In genomic region chr4:155419266-155419665, GRCh38 we compare ENCODE assay signal across 27 cellular contexts. TPM values are rescaled to one million over a fixed set of nuclear protein-coding genes. Genes with fewer than 3 reads are reported as not detected.
DNase-seq lines count a peak whose midpoint lies in the region; ATAC-seq and TF ChIP-seq lines count a peak whose summit lies in the region.
"Had no signal": no experiment of that assay in that cellular context is flagged by ENCODE, and none has a peak within 500 bp of the region (broad histone marks: within the 10 kb centered on the region; RNA-seq: fewer than 3 reads in every experiment).

No MANE protein-coding gene starts in this region.

- TF ChIP-seq POLR2A in prostate gland (IDR thresholded peaks at IDR 0.05): no peak

- TF ChIP-seq CTCF in PC-3 (conservative IDR thresholded peaks at IDR 0.05; ENCODE audit: low read depth, low read length) (no peak), prostate gland (IDR thresholded peaks at IDR 0.05) (no peak)

- no peak overlapping the region for H3K4me3 ChIP-seq in PC-3 (ENCODE audit: low read length)
- H3K4me3 ChIP-seq in prostate gland: no peak overlapping the region
- H3K4me3 ChIP-seq: esophagus squamous epithelium, hepatocyte, left ventricle myocardium inferior, sigmoid colon, uterus had no signal

- DNase-seq in COLO829 (ENCODE audit: low spot score) (peak; percentile 80), PC-3 (peak; percentile 7), epithelial cell of prostate (ENCODE audit: low read depth, low spot score) (no peak), kidney glomerular epithelial cell (lab: John Stamatoyannopoulos, UW) (peak; percentile 37), prostate gland (ENCODE audit: low spot score) (no peak)
- DNase-seq in activated CD4-positive, alpha-beta T cell treated with anti-CD3 and anti-CD28 coated beads for 1 hour: no peak
- DNase-seq in stimulated activated naive B cell treated with anti-CD40 and anti-IgM and Interleukin-4, amounts not matched to agents 10 μg/mL and 1 μg/mL and 100 μg/mL, for 72 hours: no peak
- DNase-seq in activated T-cell treated with anti-CD3 and anti-CD28 coated beads, Interleukin-2, amount 50 U/mL, for 24 hours: no peak
- DNase-seq: activated CD4-positive, alpha-beta T cell treated with anti-CD3 and anti-CD28 coated beads, Interleukin-2, amount 10 ng/mL, durations not matched to agents 24 days and 14 days; CD4-positive, alpha-beta memory T cell; effector CD8-positive, alpha-beta T cell; esophagus squamous epithelium; GF-D8; H9; immature natural killer cell; KBM-7; left ventricle myocardium inferior; NCI-H1694 treated with DMSO at 0.1 percent for 48 hours; NCI-H2171 treated with DMSO at 0.1 percent for 48 hours; NCI-H69; SIG-M5; sigmoid colon; uterus had no signal

- ATAC-seq in PC-3: no peak
- no peak for ATAC-seq in stimulated activated naive B cell treated with anti-CD40 and anti-IgM and Interleukin-4, amounts not matched to agents 10 μg/mL and 1 μg/mL and 100 μg/mL, for 72 hours (replicated peaks)

- WGBS in prostate gland: 97% methylated on average over 4 of the region's 4 CpGs

- POLR2A ChIA-PET in PC-3 (lab: Charles Lee; ENCODE audit: unreplicated experiment): no interaction called here

- H3K4me1 Mint-ChIP-seq in stimulated activated naive B cell treated with anti-CD40 and anti-IgM and Interleukin-4, amounts not matched to agents 10 μg/mL and 1 μg/mL and 100 μg/mL, for 72 hours: no peaks in the 10 kb centered on the region
- no peaks in the 10 kb centered on the region for H3K4me1 Mint-ChIP-seq in activated T-cell treated with anti-CD3 and anti-CD28 coated beads, Interleukin-2, amount 50 U/mL, for 24 hours (ENCODE audit: low read depth)
- H3K4me1 Mint-ChIP-seq: activated CD4-positive, alpha-beta T cell treated with anti-CD3 and anti-CD28 coated beads, Interleukin-2, amount 10 ng/mL, durations not matched to agents 24 days and 14 days; CD4-positive, alpha-beta memory T cell; H9; immature natural killer cell; nephron had no signal

- CTCF ChIA-PET in PC-3 (lab: Charles Lee): no interaction called here

- H2AFZ ChIP-seq in PC-3 (ENCODE audit: low read length): no peak overlapping the region
- H2AFZ ChIP-seq: hepatocyte, parathyroid adenoma had no signal

- H3K4me3 Mint-ChIP-seq in stimulated activated naive B cell treated with anti-CD40 and anti-IgM and Interleukin-4, amounts not matched to agents 10 μg/mL and 1 μg/mL and 100 μg/mL, for 72 hours: no peak overlapping the region
- H3K4me3 Mint-ChIP-seq in activated T-cell treated with anti-CD3 and anti-CD28 coated beads, Interleukin-2, amount 50 U/mL, for 24 hours: no peak overlapping the region
- H3K4me3 Mint-ChIP-seq: activated CD4-positive, alpha-beta T cell treated with anti-CD3 and anti-CD28 coated beads, Interleukin-2, amount 10 ng/mL, durations not matched to agents 24 days and 14 days; activated naive CD8-positive, alpha-beta T cell; CD4-positive, alpha-beta memory T cell; H9; immature natural killer cell; nephron had no signal

- H3K36me3 Mint-ChIP-seq in stimulated activated naive B cell treated with anti-CD40 and anti-IgM and Interleukin-4, amounts not matched to agents 10 μg/mL and 1 μg/mL and 100 μg/mL, for 72 hours: no peaks in the 10 kb centered on the region
- H3K36me3 Mint-ChIP-seq in activated T-cell treated with anti-CD3 and anti-CD28 coated beads, Interleukin-2, amount 50 U/mL, for 24 hours (ENCODE audit: low read depth): no peaks in the 10 kb centered on the region
- H3K36me3 Mint-ChIP-seq: activated naive CD8-positive, alpha-beta T cell; CD4-positive, alpha-beta memory T cell; immature natural killer cell had no signal

- H3K9me3 ChIP-seq in PC-3 (ENCODE audit: low read length): no peaks in the 10 kb centered on the region
- H3K9me3 ChIP-seq in prostate gland: no peaks in the 10 kb centered on the region
- H3K9me3 ChIP-seq: esophagus squamous epithelium, left ventricle myocardium inferior, sigmoid colon, uterus had no signal

- no peaks in the 10 kb centered on the region for H3K9me3 Mint-ChIP-seq in stimulated activated naive B cell treated with anti-CD40 and anti-IgM and Interleukin-4, amounts not matched to agents 10 μg/mL and 1 μg/mL and 100 μg/mL, for 72 hours
- no peaks in the 10 kb centered on the region for H3K9me3 Mint-ChIP-seq in activated T-cell treated with anti-CD3 and anti-CD28 coated beads, Interleukin-2, amount 50 U/mL, for 24 hours
- H3K9me3 Mint-ChIP-seq: activated CD4-positive, alpha-beta T cell treated with anti-CD3 and anti-CD28 coated beads, Interleukin-2, amount 10 ng/mL, durations not matched to agents 24 days and 14 days had no signal

- no peaks in the 10 kb centered on the region for H3F3A ChIP-seq in PC-3 (ENCODE audit: low read length, unreplicated experiment)

- no peak overlapping the region for H3K9ac ChIP-seq in PC-3 (ENCODE audit: low read length)
- H3K9ac ChIP-seq: parathyroid adenoma had no signal

- no peak overlapping the region for H3K4me2 ChIP-seq in PC-3 (ENCODE audit: low read length)
- H3K4me2 ChIP-seq: hepatocyte had no signal

- H3K36me3 ChIP-seq in PC-3 (ENCODE audit: low read depth, low read length) (no peaks in the 10 kb centered on the region), prostate gland (no peaks in the 10 kb centered on the region)
- H3K36me3 ChIP-seq: esophagus squamous epithelium, left ventricle myocardium inferior, sigmoid colon, uterus had no signal

- intact Hi-C loops in PC-3 (cut with micrococcal nuclease): no loop called here
- intact Hi-C loops in prostate gland (cut with DNase I): no loop called here

- H3K79me2 ChIP-seq in PC-3 (ENCODE audit: low read length): no peaks in the 10 kb centered on the region
- H3K79me2 ChIP-seq: hepatocyte, parathyroid adenoma had no signal

- H3K4me1 ChIP-seq in PC-3 (ENCODE audit: insufficient read depth, low read length) (no peaks in the 10 kb centered on the region), prostate gland (replicated peaks) (peaks cover 5% of the 10 kb centered on the region)
- H3K4me1 ChIP-seq: esophagus squamous epithelium, parathyroid adenoma, uterus had no signal

- H3K27me3 ChIP-seq in PC-3 (ENCODE audit: low read length): no peaks in the 10 kb centered on the region
- H3K27me3 ChIP-seq in prostate gland (replicated peaks; ENCODE audit: insufficient read depth): no peaks in the 10 kb centered on the region
- H3K27me3 ChIP-seq: esophagus squamous epithelium, hepatocyte, sigmoid colon, uterus had no signal

- no peak overlapping the region for H3K27ac ChIP-seq in PC-3 (ENCODE audit: low read length)
- H3K27ac ChIP-seq in epithelial cell of prostate: peak overlapping the region; percentile 32
- H3K27ac ChIP-seq in prostate gland: no peak overlapping the region
- H3K27ac ChIP-seq: esophagus squamous epithelium, hepatocyte, left ventricle myocardium inferior, parathyroid adenoma, sigmoid colon, uterus had no signal

- no peak overlapping the region for H3K27ac Mint-ChIP-seq in stimulated activated naive B cell treated with anti-CD40 and anti-IgM and Interleukin-4, amounts not matched to agents 10 μg/mL and 1 μg/mL and 100 μg/mL, for 72 hours
- no peak overlapping the region for H3K27ac Mint-ChIP-seq in activated T-cell treated with anti-CD3 and anti-CD28 coated beads, Interleukin-2, amount 50 U/mL, for 24 hours
- H3K27ac Mint-ChIP-seq: activated CD4-positive, alpha-beta T cell treated with anti-CD3 and anti-CD28 coated beads, Interleukin-2, amount 10 ng/mL, durations not matched to agents 24 days and 14 days; activated naive CD8-positive, alpha-beta T cell; CD4-positive, alpha-beta memory T cell; immature natural killer cell; nephron had no signal

- H3K9me2 ChIP-seq in PC-3 (replicated peaks; ENCODE audit: low read length): no peaks in the 10 kb centered on the region

- BruUV-seq in PC-3 (replicated peaks; lab: Mats Ljungman, UMichigan): no TSS peak

- H3K27me3 Mint-ChIP-seq in stimulated activated naive B cell treated with anti-CD40 and anti-IgM and Interleukin-4, amounts not matched to agents 10 μg/mL and 1 μg/mL and 100 μg/mL, for 72 hours: peaks cover 0 to 7% of the 10 kb centered on the region in 2 donors
- H3K27me3 Mint-ChIP-seq in activated T-cell treated with anti-CD3 and anti-CD28 coated beads, Interleukin-2, amount 50 U/mL, for 24 hours: peaks cover 14% of the 10 kb centered on the region
- H3K27me3 Mint-ChIP-seq: activated CD4-positive, alpha-beta T cell treated with anti-CD3 and anti-CD28 coated beads, Interleukin-2, amount 10 ng/mL, durations not matched to agents 24 days and 14 days had no signal

- H4K20me1 ChIP-seq in PC-3 (ENCODE audit: low read length): no peaks in the 10 kb centered on the region

RNA-seq across cellular contexts. Expression of gene MAP9, which starts 42.5 kb away (rescaled TPM):
- total RNA-seq in PC-3 (2014; rRNA removed) (3.6 and 10.6 TPM in 2 replicates), prostate gland (10 to 100 TPM; 15.8 to 17.9 TPM)

Comparison
In these comparisons a context has a peak if more than half of its experiments do, and no peak if none do; other contexts are left out.
1. DNase-seq: peak in COLO829 (single experiment), PC-3 (single experiment) and kidney glomerular epithelial cell (single experiment); none in epithelial cell of prostate (single experiment), activated CD4-positive, alpha-beta T cell treated with anti-CD3 and anti-CD28 coated beads for 1 hour (single experiment), stimulated activated naive B cell treated with anti-CD40 and anti-IgM and Interleukin-4, amounts not matched to agents 10 μg/mL and 1 μg/mL and 100 μg/mL, for 72 hours (single experiment), activated T-cell treated with anti-CD3 and anti-CD28 coated beads, Interleukin-2, amount 50 U/mL, for 24 hours (single experiment) and prostate gland (single experiment).